In the genomic region with DNA sequence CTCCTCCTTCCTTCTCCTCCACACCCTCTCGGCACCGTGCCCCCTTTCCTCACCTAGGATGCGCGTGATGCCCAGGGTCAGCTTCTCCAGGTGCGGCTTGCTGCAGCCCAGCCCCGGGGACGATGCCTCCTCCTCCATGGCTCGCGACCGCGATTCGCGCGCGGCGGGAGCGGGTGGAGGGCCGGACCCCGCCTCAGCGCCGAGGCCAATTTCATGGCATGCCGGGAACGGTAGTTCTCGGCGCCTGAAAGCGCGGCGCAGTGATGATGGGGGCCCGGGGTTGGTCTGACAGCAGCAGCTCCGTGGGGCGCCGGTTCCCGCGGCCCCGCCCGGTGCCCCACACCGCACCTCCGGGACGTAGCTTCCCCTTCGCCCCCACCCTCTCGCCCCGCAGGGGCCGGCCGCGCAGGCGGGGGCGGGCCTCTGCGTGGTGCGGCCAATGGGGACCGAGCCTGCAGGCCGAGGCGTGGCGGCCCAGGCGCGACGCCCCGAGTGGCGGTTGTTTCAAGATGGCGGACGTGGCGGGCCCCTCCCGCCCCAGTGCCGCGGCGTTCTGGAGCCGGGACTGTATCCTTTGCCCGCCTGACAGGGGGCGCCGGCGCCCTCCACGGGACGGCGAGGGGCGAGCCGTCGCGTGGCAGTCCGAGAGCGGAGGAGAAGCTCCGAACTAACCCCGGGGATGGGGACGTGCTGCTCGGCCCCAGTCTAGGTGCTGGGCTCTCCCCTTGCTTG, we compare ENCODE assay signal across 1 cellular context.
TF ChIP-seq lines count a peak whose summit lies in the region.

A gene (plus strand): TSS at position 498 of the 732 bp plus-strand sequence. CDS start 12 bp downstream, at position 510.
A gene with protein sequence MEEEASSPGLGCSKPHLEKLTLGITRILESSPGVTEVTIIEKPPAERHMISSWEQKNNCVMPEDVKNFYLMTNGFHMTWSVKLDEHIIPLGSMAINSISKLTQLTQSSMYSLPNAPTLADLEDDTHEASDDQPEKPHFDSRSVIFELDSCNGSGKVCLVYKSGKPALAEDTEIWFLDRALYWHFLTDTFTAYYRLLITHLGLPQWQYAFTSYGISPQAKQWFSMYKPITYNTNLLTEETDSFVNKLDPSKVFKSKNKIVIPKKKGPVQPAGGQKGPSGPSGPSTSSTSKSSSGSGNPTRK (minus strand): TSS at position 373 of the 732 bp plus-strand sequence. CDS start 235 bp downstream, at position 138.

TF ChIP-seq in HepG2, 621 proteins besides CTCF, POLR2A, EP300 and RAD21 (continued from another document and continues in another):
- TF ChIP-seq, protein P1, sequence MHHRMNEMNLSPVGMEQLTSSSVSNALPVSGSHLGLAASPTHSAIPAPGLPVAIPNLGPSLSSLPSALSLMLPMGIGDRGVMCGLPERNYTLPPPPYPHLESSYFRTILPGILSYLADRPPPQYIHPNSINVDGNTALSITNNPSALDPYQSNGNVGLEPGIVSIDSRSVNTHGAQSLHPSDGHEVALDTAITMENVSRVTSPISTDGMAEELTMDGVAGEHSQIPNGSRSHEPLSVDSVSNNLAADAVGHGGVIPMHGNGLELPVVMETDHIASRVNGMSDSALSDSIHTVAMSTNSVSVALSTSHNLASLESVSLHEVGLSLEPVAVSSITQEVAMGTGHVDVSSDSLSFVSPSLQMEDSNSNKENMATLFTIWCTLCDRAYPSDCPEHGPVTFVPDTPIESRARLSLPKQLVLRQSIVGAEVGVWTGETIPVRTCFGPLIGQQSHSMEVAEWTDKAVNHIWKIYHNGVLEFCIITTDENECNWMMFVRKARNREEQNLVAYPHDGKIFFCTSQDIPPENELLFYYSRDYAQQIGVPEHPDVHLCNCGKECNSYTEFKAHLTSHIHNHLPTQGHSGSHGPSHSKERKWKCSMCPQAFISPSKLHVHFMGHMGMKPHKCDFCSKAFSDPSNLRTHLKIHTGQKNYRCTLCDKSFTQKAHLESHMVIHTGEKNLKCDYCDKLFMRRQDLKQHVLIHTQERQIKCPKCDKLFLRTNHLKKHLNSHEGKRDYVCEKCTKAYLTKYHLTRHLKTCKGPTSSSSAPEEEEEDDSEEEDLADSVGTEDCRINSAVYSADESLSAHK (CRISPR knock-in tag; IDR thresholded peaks at IDR 0.05; ENCODE audit: borderline replicate concordance) = no peak
- TF ChIP-seq ZBTB38 (CRISPR knock-in tag; IDR thresholded peaks at IDR 0.05) = peak; percentile 41; the same call in 1 of the 2 replicates
- peak; percentile 38; the same call in 1 of the 2 replicates for TF ChIP-seq RFXAP (CRISPR knock-in tag; IDR thresholded peaks at IDR 0.05; ENCODE audit: borderline replicate concordance)
- TF ChIP-seq MEIS2 (CRISPR knock-in tag; IDR thresholded peaks at IDR 0.05) = peak; percentile 34; the same call in 1 of the 2 replicates
- TF ChIP-seq, protein P2, sequence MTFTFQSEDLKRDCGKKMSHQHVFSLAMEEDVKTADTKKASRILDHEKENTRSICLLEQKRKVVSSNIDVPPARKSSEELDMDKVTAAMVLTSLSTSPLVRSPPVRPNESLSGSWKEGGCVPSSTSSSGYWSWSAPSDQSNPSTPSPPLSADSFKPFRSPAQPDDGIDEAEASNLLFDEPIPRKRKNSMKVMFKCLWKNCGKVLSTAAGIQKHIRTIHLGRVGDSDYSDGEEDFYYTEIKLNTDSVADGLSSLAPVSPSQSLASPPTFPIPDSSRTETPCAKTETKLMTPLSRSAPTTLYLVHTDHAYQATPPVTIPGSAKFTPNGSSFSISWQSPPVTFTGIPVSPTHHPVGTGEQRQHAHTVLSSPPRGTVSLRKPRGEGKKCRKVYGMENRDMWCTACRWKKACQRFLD (CRISPR knock-in tag; IDR thresholded peaks at IDR 0.05; ENCODE audit: borderline replicate concordance) = peak; percentile 78
- TF ChIP-seq HNRNPUL1 (IDR thresholded peaks at IDR 0.05; ENCODE audit: low read depth, low read length) = no peak
- TF ChIP-seq KAT2B (IDR thresholded peaks at IDR 0.05; ENCODE audit: borderline replicate concordance, low read depth, low read length) = no peak
- TF ChIP-seq MIER3 (CRISPR knock-in tag; IDR thresholded peaks at IDR 0.05; ENCODE audit: borderline replicate concordance) = no peak; the same call in 1 of the 2 replicates
- TF ChIP-seq, protein P3, sequence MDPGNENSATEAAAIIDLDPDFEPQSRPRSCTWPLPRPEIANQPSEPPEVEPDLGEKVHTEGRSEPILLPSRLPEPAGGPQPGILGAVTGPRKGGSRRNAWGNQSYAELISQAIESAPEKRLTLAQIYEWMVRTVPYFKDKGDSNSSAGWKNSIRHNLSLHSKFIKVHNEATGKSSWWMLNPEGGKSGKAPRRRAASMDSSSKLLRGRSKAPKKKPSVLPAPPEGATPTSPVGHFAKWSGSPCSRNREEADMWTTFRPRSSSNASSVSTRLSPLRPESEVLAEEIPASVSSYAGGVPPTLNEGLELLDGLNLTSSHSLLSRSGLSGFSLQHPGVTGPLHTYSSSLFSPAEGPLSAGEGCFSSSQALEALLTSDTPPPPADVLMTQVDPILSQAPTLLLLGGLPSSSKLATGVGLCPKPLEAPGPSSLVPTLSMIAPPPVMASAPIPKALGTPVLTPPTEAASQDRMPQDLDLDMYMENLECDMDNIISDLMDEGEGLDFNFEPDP (CRISPR knock-in tag; conservative IDR thresholded peaks at IDR 0.05) = no peak
- TF ChIP-seq, protein P4, sequence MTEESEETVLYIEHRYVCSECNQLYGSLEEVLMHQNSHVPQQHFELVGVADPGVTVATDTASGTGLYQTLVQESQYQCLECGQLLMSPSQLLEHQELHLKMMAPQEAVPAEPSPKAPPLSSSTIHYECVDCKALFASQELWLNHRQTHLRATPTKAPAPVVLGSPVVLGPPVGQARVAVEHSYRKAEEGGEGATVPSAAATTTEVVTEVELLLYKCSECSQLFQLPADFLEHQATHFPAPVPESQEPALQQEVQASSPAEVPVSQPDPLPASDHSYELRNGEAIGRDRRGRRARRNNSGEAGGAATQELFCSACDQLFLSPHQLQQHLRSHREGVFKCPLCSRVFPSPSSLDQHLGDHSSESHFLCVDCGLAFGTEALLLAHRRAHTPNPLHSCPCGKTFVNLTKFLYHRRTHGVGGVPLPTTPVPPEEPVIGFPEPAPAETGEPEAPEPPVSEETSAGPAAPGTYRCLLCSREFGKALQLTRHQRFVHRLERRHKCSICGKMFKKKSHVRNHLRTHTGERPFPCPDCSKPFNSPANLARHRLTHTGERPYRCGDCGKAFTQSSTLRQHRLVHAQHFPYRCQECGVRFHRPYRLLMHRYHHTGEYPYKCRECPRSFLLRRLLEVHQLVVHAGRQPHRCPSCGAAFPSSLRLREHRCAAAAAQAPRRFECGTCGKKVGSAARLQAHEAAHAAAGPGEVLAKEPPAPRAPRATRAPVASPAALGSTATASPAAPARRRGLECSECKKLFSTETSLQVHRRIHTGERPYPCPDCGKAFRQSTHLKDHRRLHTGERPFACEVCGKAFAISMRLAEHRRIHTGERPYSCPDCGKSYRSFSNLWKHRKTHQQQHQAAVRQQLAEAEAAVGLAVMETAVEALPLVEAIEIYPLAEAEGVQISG (CRISPR knock-in tag; IDR thresholded peaks at IDR 0.05) = peak; percentile 75
- no peak for TF ChIP-seq TOPORS (CRISPR knock-in tag; IDR thresholded peaks at IDR 0.05)
- peak; percentile 89 for TF ChIP-seq HDAC1 (CRISPR knock-in tag; IDR thresholded peaks at IDR 0.05)
- peak; percentile 55; the same call in 1 of the 2 replicates for TF ChIP-seq ZNF501 (CRISPR knock-in tag; IDR thresholded peaks at IDR 0.05)
- TF ChIP-seq, protein P5, sequence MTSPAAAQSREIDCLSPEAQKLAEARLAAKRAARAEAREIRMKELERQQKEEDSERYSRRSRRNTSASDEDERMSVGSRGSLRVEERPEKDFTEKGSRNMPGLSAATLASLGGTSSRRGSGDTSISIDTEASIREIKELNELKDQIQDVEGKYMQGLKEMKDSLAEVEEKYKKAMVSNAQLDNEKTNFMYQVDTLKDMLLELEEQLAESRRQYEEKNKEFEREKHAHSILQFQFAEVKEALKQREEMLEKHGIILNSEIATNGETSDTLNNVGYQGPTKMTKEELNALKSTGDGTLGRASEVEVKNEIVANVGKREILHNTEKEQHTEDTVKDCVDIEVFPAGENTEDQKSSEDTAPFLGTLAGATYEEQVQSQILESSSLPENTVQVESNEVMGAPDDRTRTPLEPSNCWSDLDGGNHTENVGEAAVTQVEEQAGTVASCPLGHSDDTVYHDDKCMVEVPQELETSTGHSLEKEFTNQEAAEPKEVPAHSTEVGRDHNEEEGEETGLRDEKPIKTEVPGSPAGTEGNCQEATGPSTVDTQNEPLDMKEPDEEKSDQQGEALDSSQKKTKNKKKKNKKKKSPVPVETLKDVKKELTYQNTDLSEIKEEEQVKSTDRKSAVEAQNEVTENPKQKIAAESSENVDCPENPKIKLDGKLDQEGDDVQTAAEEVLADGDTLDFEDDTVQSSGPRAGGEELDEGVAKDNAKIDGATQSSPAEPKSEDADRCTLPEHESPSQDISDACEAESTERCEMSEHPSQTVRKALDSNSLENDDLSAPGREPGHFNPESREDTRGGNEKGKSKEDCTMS (CRISPR knock-in tag; conservative IDR thresholded peaks at IDR 0.05) = no peak
- TF ChIP-seq SIN3A (IDR thresholded peaks at IDR 0.05; ENCODE audit: borderline replicate concordance, low read depth, low read length) = peak; percentile 87; the same call in 1 of the 2 replicates
- TF ChIP-seq ZNF510 (CRISPR knock-in tag; IDR thresholded peaks at IDR 0.05; ENCODE audit: low read depth) = no peak
- TF ChIP-seq, protein P6, sequence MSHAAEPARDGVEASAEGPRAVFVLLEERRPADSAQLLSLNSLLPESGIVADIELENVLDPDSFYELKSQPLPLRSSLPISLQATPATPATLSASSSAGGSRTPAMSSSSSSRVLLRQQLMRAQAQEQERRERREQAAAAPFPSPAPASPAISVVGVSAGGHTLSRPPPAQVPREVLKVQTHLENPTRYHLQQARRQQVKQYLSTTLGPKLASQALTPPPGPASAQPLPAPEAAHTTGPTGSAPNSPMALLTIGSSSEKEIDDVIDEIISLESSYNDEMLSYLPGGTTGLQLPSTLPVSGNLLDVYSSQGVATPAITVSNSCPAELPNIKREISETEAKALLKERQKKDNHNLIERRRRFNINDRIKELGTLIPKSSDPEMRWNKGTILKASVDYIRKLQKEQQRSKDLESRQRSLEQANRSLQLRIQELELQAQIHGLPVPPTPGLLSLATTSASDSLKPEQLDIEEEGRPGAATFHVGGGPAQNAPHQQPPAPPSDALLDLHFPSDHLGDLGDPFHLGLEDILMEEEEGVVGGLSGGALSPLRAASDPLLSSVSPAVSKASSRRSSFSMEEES (CRISPR knock-in tag; IDR thresholded peaks at IDR 0.05) = peak; percentile 55; the same call in 1 of the 2 replicates
- peak; percentile 79 for TF ChIP-seq CCDC6 (CRISPR knock-in tag; IDR thresholded peaks at IDR 0.05)
- 0 out of 2 replicates have a peak, but pooled peaks have one; percentile 40 for TF ChIP-seq SSRP1 (CRISPR knock-in tag; IDR thresholded peaks at IDR 0.05)
- TF ChIP-seq, protein P7, sequence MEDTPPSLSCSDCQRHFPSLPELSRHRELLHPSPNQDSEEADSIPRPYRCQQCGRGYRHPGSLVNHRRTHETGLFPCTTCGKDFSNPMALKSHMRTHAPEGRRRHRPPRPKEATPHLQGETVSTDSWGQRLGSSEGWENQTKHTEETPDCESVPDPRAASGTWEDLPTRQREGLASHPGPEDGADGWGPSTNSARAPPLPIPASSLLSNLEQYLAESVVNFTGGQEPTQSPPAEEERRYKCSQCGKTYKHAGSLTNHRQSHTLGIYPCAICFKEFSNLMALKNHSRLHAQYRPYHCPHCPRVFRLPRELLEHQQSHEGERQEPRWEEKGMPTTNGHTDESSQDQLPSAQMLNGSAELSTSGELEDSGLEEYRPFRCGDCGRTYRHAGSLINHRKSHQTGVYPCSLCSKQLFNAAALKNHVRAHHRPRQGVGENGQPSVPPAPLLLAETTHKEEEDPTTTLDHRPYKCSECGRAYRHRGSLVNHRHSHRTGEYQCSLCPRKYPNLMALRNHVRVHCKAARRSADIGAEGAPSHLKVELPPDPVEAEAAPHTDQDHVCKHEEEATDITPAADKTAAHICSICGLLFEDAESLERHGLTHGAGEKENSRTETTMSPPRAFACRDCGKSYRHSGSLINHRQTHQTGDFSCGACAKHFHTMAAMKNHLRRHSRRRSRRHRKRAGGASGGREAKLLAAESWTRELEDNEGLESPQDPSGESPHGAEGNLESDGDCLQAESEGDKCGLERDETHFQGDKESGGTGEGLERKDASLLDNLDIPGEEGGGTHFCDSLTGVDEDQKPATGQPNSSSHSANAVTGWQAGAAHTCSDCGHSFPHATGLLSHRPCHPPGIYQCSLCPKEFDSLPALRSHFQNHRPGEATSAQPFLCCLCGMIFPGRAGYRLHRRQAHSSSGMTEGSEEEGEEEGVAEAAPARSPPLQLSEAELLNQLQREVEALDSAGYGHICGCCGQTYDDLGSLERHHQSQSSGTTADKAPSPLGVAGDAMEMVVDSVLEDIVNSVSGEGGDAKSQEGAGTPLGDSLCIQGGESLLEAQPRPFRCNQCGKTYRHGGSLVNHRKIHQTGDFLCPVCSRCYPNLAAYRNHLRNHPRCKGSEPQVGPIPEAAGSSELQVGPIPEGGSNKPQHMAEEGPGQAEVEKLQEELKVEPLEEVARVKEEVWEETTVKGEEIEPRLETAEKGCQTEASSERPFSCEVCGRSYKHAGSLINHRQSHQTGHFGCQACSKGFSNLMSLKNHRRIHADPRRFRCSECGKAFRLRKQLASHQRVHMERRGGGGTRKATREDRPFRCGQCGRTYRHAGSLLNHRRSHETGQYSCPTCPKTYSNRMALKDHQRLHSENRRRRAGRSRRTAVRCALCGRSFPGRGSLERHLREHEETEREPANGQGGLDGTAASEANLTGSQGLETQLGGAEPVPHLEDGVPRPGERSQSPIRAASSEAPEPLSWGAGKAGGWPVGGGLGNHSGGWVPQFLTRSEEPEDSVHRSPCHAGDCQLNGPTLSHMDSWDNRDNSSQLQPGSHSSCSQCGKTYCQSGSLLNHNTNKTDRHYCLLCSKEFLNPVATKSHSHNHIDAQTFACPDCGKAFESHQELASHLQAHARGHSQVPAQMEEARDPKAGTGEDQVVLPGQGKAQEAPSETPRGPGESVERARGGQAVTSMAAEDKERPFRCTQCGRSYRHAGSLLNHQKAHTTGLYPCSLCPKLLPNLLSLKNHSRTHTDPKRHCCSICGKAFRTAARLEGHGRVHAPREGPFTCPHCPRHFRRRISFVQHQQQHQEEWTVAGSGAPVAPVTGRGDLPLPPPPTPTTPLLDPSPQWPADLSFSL (CRISPR knock-in tag; IDR thresholded peaks at IDR 0.05) = no peak
- TF ChIP-seq NR2F6 (IDR thresholded peaks at IDR 0.05) = no peak
- no peak; the same call in 1 of the 2 replicates for TF ChIP-seq NR2F6 (CRISPR knock-in tag; IDR thresholded peaks at IDR 0.05)
- no peak; the same call in 1 of the 2 replicates for TF ChIP-seq SALL2 (CRISPR knock-in tag; IDR thresholded peaks at IDR 0.05)
- no peak for TF ChIP-seq ZNF317 (CRISPR knock-in tag; IDR thresholded peaks at IDR 0.05)
- TF ChIP-seq ZNF543 (CRISPR knock-in tag; IDR thresholded peaks at IDR 0.05) = peak; percentile 64; the same call in 1 of the 2 replicates
- no peak for TF ChIP-seq RFXANK (CRISPR knock-in tag; IDR thresholded peaks at IDR 0.05)
- TF ChIP-seq, protein P8, sequence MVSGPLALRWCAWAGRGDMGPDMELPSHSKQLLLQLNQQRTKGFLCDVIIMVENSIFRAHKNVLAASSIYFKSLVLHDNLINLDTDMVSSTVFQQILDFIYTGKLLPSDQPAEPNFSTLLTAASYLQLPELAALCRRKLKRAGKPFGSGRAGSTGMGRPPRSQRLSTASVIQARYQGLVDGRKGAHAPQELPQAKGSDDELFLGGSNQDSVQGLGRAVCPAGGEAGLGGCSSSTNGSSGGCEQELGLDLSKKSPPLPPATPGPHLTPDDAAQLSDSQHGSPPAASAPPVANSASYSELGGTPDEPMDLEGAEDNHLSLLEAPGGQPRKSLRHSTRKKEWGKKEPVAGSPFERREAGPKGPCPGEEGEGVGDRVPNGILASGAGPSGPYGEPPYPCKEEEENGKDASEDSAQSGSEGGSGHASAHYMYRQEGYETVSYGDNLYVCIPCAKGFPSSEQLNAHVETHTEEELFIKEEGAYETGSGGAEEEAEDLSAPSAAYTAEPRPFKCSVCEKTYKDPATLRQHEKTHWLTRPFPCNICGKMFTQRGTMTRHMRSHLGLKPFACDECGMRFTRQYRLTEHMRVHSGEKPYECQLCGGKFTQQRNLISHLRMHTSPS (CRISPR knock-in tag; IDR thresholded peaks at IDR 0.05; ENCODE audit: low read depth) = no peak; the same call in 1 of the 2 replicates
- no peak for TF ChIP-seq FOXM1 (CRISPR knock-in tag; IDR thresholded peaks at IDR 0.05)
